17 cellular contexts compared by ENCODE assay signal in genomic region chr1:245441699-245442098, GRCh38.
DNase-seq lines count a peak whose midpoint lies in the region; ATAC-seq and TF ChIP-seq lines count a peak whose summit lies in the region.
"Had no signal": no experiment of that assay in that cellular context is flagged by ENCODE, and none has a peak within 500 bp of the region (broad histone marks: within the 10 kb centered on the region; RNA-seq: fewer than 3 reads in every experiment).

No MANE protein-coding gene starts in this region.

- H3K4me3 ChIP-seq in BE2C (ENCODE audit: low read depth, low read length), result peak overlapping the region; percentile 1; the same call in 1 of the 2 replicates
- no peak overlapping the region for H3K4me3 ChIP-seq in GM23338
- H3K4me3 ChIP-seq in SK-N-SH (ENCODE audit: low read depth in 2 of 2, low read length in 1 of 2), result no peak overlapping the region
- H3K4me3 ChIP-seq: adrenal gland, pancreas had no signal

- H3K36me3 ChIP-seq in BE2C, result no peaks in the 10 kb centered on the region
- H3K36me3 ChIP-seq in GM23338 (ENCODE audit: insufficient read depth), result no peaks in the 10 kb centered on the region
- H3K36me3 ChIP-seq in SK-N-SH (replicated peaks in 1 of 2; ENCODE audit: control insufficient read depth in 1 of 2, insufficient read depth in 2 of 2, low read length in 1 of 2), result peaks cover 0 to 26% of the 10 kb centered on the region in 2 experiments
- H3K36me3 ChIP-seq: adrenal gland, pancreas had no signal

- no peak overlapping the region for H3K4me3 Mint-ChIP-seq in GM23338
- H3K4me3 Mint-ChIP-seq: activated CD4-positive, alpha-beta T cell treated with anti-CD3 and anti-CD28 coated beads, Interleukin-2, amount 10 ng/mL, durations not matched to agents 24 days and 14 days; activated T-cell treated with anti-CD3 and anti-CD28 coated beads, Interleukin-2, amount 50 U/mL, for 4 hours; stimulated activated naive CD8-positive, alpha-beta T cell treated with anti-CD3 and anti-CD28 coated beads, Interleukin-15, Interleukin-2, amounts not matched to agents 100 ng/mL and 50 ng/mL, for 24 hours had no signal

- H3K4me1 ChIP-seq in BE2C (peaks cover 16% of the 10 kb centered on the region), GM23338 (ENCODE audit: insufficient read depth) (no peaks in the 10 kb centered on the region), SK-N-SH (ENCODE audit: control insufficient read depth in 1 of 2, insufficient read depth in 2 of 2, low read depth in 1 of 2, low read length in 1 of 2) (peaks cover 0 to 29% of the 10 kb centered on the region in 2 experiments; a peak in 2 of 4 replicates)
- H3K4me1 ChIP-seq: adrenal gland, pancreas had no signal

- no peak overlapping the region for H3K27ac Mint-ChIP-seq in GM23338
- H3K27ac Mint-ChIP-seq: activated CD4-positive, alpha-beta T cell treated with anti-CD3 and anti-CD28 coated beads, Interleukin-2, amount 10 ng/mL, durations not matched to agents 24 days and 14 days; stimulated activated naive CD8-positive, alpha-beta T cell treated with anti-CD3 and anti-CD28 coated beads, Interleukin-15, Interleukin-2, amounts not matched to agents 100 ng/mL and 50 ng/mL, for 24 hours had no signal

- no peaks in the 10 kb centered on the region; the same call in 1 of the 2 replicates for H3K9me3 ChIP-seq in BE2C
- H3K9me3 ChIP-seq in SK-N-SH, result no peaks in the 10 kb centered on the region
- H3K9me3 ChIP-seq: adrenal gland, pancreas had no signal

- no peaks in the 10 kb centered on the region for H3K27me3 ChIP-seq in BE2C
- no peaks in the 10 kb centered on the region for H3K27me3 ChIP-seq in GM23338 (ENCODE audit: insufficient read depth)
- H3K27me3 ChIP-seq in SK-N-SH (ENCODE audit: insufficient read depth), result no peaks in the 10 kb centered on the region
- H3K27me3 ChIP-seq: pancreas had no signal

- H3K27me3 Mint-ChIP-seq in GM23338 (ENCODE audit: insufficient read depth, low read depth, poor library complexity), result peaks cover 6% of the 10 kb centered on the region

- POLR2A ChIA-PET in SK-N-SH (lab: Yijun Ruan, JAX), result interaction anchor here (1.2 kb wide), 1 partner anchor 288 kb away, joined by 4 read pairs; no protein-coding TSS in a partner anchor

- H3K27ac ChIP-seq in GM23338 (ENCODE audit: low read depth), result no peak overlapping the region
- H3K27ac ChIP-seq in SK-N-SH (ENCODE audit: low read depth in 2 of 2, low read length in 1 of 2), result peak overlapping the region in 1 of 2 experiments; percentile 93; a peak in 2 of 4 replicates
- H3K27ac ChIP-seq: adrenal gland, pancreas had no signal

- H2AFZ ChIP-seq in GM23338 (0 out of 2 replicates have a peak overlapping the region, but pooled peaks have one; percentile 28), SK-N-SH (ENCODE audit: low read depth) (no peak overlapping the region)

- H4K20me1 ChIP-seq in GM23338 (replicated peaks; ENCODE audit: insufficient read depth), result no peaks in the 10 kb centered on the region
- H4K20me1 ChIP-seq in SK-N-SH (ENCODE audit: insufficient read depth), result no peaks in the 10 kb centered on the region

- H3K9ac ChIP-seq in SK-N-SH, result no peak overlapping the region

- H3K9me2 ChIP-seq in GM23338 (ENCODE audit: insufficient read depth), result no peaks in the 10 kb centered on the region
- H3K9me2 ChIP-seq in SK-N-SH, result no peaks in the 10 kb centered on the region

- TF ChIP-seq CTCF in BE2C (IDR thresholded peaks at IDR 0.05; ENCODE audit: low read depth, low read length) (no peak), GM23338 (conservative IDR thresholded peaks at IDR 0.05; ENCODE audit: low read depth in 2 of 2) (no peak), SK-N-SH (IDR thresholded peaks at IDR 0.05) (no peak)

- H3F3A ChIP-seq in GM23338 (replicated peaks; ENCODE audit: low read depth) (no peaks in the 10 kb centered on the region), SK-N-SH (replicated peaks; ENCODE audit: insufficient read depth) (no peaks in the 10 kb centered on the region)

- CTCF ChIA-PET in SK-N-SH (lab: Yijun Ruan, JAX), result no interaction called here

- peak; percentile 34; the same call in 1 of the 2 replicates for TF ChIP-seq RAD21 in SK-N-SH (IDR thresholded peaks at IDR 0.05; ENCODE audit: low read length)

- no peaks in the 10 kb centered on the region for H3K79me2 ChIP-seq in GM23338 (replicated peaks; ENCODE audit: insufficient read depth)
- no peaks in the 10 kb centered on the region for H3K79me2 ChIP-seq in SK-N-SH (ENCODE audit: insufficient read depth)

- peak; percentile 82 for DNase-seq in BE2C
- DNase-seq in GM23338 (ENCODE audit: low spot score), result no peak
- peak; percentile 80 for DNase-seq in SK-N-SH
- DNase-seq in iris pigment epithelial cell (ENCODE audit: low read depth), result peak; percentile 6
- DNase-seq in ACHN, result no peak
- no peak for DNase-seq in activated naive CD4-positive, alpha-beta T cell treated with anti-CD3 and anti-CD28 coated beads, Interleukin-2, amount 50 U/mL, for 16 hours
- DNase-seq in SKM-1 treated with dmso at 0.1 percent for 144 hours (lab: John Stamatoyannopoulos, UW; ENCODE audit: unreplicated experiment), result no peak
- DNase-seq: activated CD4-positive, alpha-beta T cell treated with anti-CD3 and anti-CD28 coated beads, Interleukin-2, amount 10 ng/mL, durations not matched to agents 24 days and 14 days; activated T-cell treated with anti-CD3 and anti-CD28 coated beads, Interleukin-2, amount 50 U/mL, for 4 hours; cerebellar nuclear complex; glutamatergic neuron; pancreas; RPMI8226; small intestine had no signal

- H3K9me3 Mint-ChIP-seq in GM23338, result no peaks in the 10 kb centered on the region; the same call in 2 of the 3 replicates
- H3K9me3 Mint-ChIP-seq: activated T-cell treated with anti-CD3 and anti-CD28 coated beads, Interleukin-2, amount 50 U/mL, for 4 hours; stimulated activated naive CD8-positive, alpha-beta T cell treated with anti-CD3 and anti-CD28 coated beads, Interleukin-15, Interleukin-2, amounts not matched to agents 100 ng/mL and 50 ng/mL, for 24 hours had no signal

- in situ Hi-C loops in ACHN (cut with HindIII; ENCODE audit: low pct_ligation_motif_present, low pct_unique_long_range_greater_than_20kb, low sequenced_read_pairs), result no loop called here

- TF ChIP-seq EP300 in SK-N-SH (IDR thresholded peaks at IDR 0.05; ENCODE audit: borderline replicate concordance in 1 of 2, low read depth in 1 of 2, low read length in 1 of 2), result no peak; a peak in 1 of 4 replicates

- 38% methylated on average over 5 of the region's 6 CpGs for WGBS in SK-N-SH (ENCODE audit: low lambda C conversion rate)

- ATAC-seq in GM23338, result no peak
- ATAC-seq in GM19467 (IDR thresholded peaks at IDR 0.05; ENCODE audit: unreplicated experiment), result no peak
- ATAC-seq: activated T-cell treated with anti-CD3 and anti-CD28 coated beads, Interleukin-2, amount 50 U/mL, for 4 hours; pancreas had no signal

- no peaks in the 10 kb centered on the region for H3K36me3 Mint-ChIP-seq in GM23338 (ENCODE audit: low read depth)

- H3K4me1 Mint-ChIP-seq in GM23338, result no peaks in the 10 kb centered on the region
- H3K4me1 Mint-ChIP-seq: activated CD4-positive, alpha-beta T cell treated with anti-CD3 and anti-CD28 coated beads, Interleukin-2, amount 10 ng/mL, durations not matched to agents 24 days and 14 days had no signal

- H3K4me2 ChIP-seq in GM23338 (no peak overlapping the region), SK-N-SH (no peak overlapping the region)

TF ChIP-seq in GM23338, 12 proteins besides CTCF, POLR2A, EP300 and RAD21 (continues in another document):
- TF ChIP-seq ZNF114 (CRISPR knock-in tag; IDR thresholded peaks at IDR 0.05) (no peak), ETS1 (IDR thresholded peaks at IDR 0.05) (no peak), ZNF331 (CRISPR knock-in tag; IDR thresholded peaks at IDR 0.05; ENCODE audit: low read depth) (no peak), EZH2 (IDR thresholded peaks at IDR 0.05; ENCODE audit: low read depth, unreplicated experiment) (no peak), EZH2phosphoT487 (IDR thresholded peaks at IDR 0.05; ENCODE audit: unreplicated experiment) (no peak), NANOG (IDR thresholded peaks at IDR 0.05; ENCODE audit: borderline replicate concordance) (no peak)

TF ChIP-seq in SK-N-SH, 30 proteins besides CTCF, POLR2A, EP300 and RAD21:
- TF ChIP-seq TCF12 (IDR thresholded peaks at IDR 0.05), result peak; percentile 39; the same call in 1 of the 2 replicates
- peak; percentile 83; the same call in 1 of the 2 replicates for TF ChIP-seq RCOR1 (IDR thresholded peaks at IDR 0.05; ENCODE audit: low read length)
- TF ChIP-seq EZH2phosphoT487 (IDR thresholded peaks at IDR 0.05; ENCODE audit: borderline replicate concordance, low read depth), result no peak
- peak; percentile 84 for TF ChIP-seq GATA2 (CRISPR knock-in tag; IDR thresholded peaks at IDR 0.05)

Comparison
In these comparisons a context has a peak if more than half of its experiments do, and no peak if none do; other contexts are left out.
1. DNase-seq: peak in BE2C (single experiment), SK-N-SH (single experiment) and iris pigment epithelial cell (single experiment); none in GM23338 (single experiment), ACHN (single experiment), activated naive CD4-positive, alpha-beta T cell treated with anti-CD3 and anti-CD28 coated beads, Interleukin-2, amount 50 U/mL, for 16 hours (single experiment) and SKM-1 treated with dmso at 0.1 percent for 144 hours (single experiment).